ENCODE assay signal across 1 cellular context in genomic region chr1:200411406-200412257, GRCh38.
TF ChIP-seq lines count a peak whose summit lies in the region.

No MANE protein-coding gene starts in this region.

TF ChIP-seq in WTC11, 78 proteins besides CTCF, POLR2A, EP300 and RAD21 (continued from another document):
- TF ChIP-seq FOXP4 (CRISPR knock-in tag; IDR thresholded peaks at IDR 0.05): 0 out of 2 replicates have a peak, but pooled peaks have one; percentile 27
- peak; percentile 28; the same call in 1 of the 2 replicates for TF ChIP-seq SP1 (CRISPR knock-in tag; conservative IDR thresholded peaks at IDR 0.05)
- TF ChIP-seq SMAD3 (CRISPR knock-in tag; IDR thresholded peaks at IDR 0.05; ENCODE audit: borderline replicate concordance): no peak
- TF ChIP-seq ZNF317 (CRISPR knock-in tag; IDR thresholded peaks at IDR 0.05; ENCODE audit: borderline replicate concordance, low read depth): peak; percentile 59; the same call in 1 of the 2 replicates
- TF ChIP-seq ZNF512 (CRISPR knock-in tag; IDR thresholded peaks at IDR 0.05; ENCODE audit: borderline replicate concordance): no peak
